Comparison of ENCODE assay signal across 29 cellular contexts in genomic region chr14:95195031-95195430, GRCh38.
"Had no signal": no experiment of that assay in that cellular context is flagged by ENCODE, and none has a peak within 500 bp of the region (broad histone marks: within the 10 kb centered on the region; RNA-seq: fewer than 3 reads in every experiment).

No MANE protein-coding gene starts in this region.

- H3K4me3 Mint-ChIP-seq: activated CD4-positive, alpha-beta memory T cell treated with anti-CD3 and anti-CD28 coated beads, Interleukin-2, amount 10 ng/mL, durations not matched to agents 7 days and 5 days; activated naive CD4-positive, alpha-beta T cell treated with anti-CD3 and anti-CD28 coated beads, Interleukin-2, amount 10 ng/mL, durations not matched to agents 7 days and 5 days; activated naive CD8-positive, alpha-beta T cell treated with anti-CD3 and anti-CD28 coated beads for 36 hours; activated T-cell treated with anti-CD3 and anti-CD28 coated beads, Interleukin-2, amount 50 U/mL, for 72 hours; T-cell had no signal

- H3K4me3 ChIP-seq: cardiac muscle cell, MG63, SK-N-MC had no signal

- DNase-seq: activated CD4-positive, alpha-beta memory T cell treated with anti-CD3 and anti-CD28 coated beads, Interleukin-2, amount 10 ng/mL, durations not matched to agents 7 days and 5 days; activated CD4-positive, alpha-beta T cell treated with anti-CD3 and anti-CD28 coated beads, Interleukin-2, amount 50 U/mL, for 1 hour; activated CD4-positive, CD25-positive, alpha-beta regulatory T cell; activated gamma-delta T cell treated with Interleukin-2 at 50 U/mL for 16 hours; activated naive CD4-positive, alpha-beta T cell treated with anti-CD3 and anti-CD28 coated beads, Interleukin-2, amount 10 ng/mL, durations not matched to agents 7 days and 5 days; activated naive CD8-positive, alpha-beta T cell treated with anti-CD3 and anti-CD28 coated beads for 36 hours; activated T-cell treated with anti-CD3 and anti-CD28 coated beads, Interleukin-2, amount 50 U/mL, for 72 hours; brain microvascular endothelial cell; MG63; MV-4-11; NCI-H1092 treated with DMSO at 0.1 percent for 48 hours; NCI-H1417 treated with DMSO at 0.1 percent for 48 hours; NCI-H1694 treated with DMSO at 0.1 percent for 48 hours; NCI-H2029 treated with DMSO at 0.1 percent for 48 hours; NCI-H446; NCI-H526; NCI-H774; NK-92 treated with Interleukin-12 subunit alpha and Interleukin-12 subunit beta, amount 100 ng/mL, for 24 hours; OCI-M1; RPMI8226; T-cell; T-helper 2 cell; T1000 had no signal

- H3K27ac ChIP-seq: brain microvascular endothelial cell, cardiac muscle cell, KMS-11, SK-N-MC had no signal

- H3K4me2 ChIP-seq: KMS-11 had no signal

- H3K27me3 ChIP-seq: brain microvascular endothelial cell, MG63 had no signal

- ATAC-seq: activated T-cell treated with anti-CD3 and anti-CD28 coated beads, Interleukin-2, amount 50 U/mL, for 72 hours; Panc1; Right ventricle myocardium inferior; T-cell had no signal

- H3K27me3 Mint-ChIP-seq: activated naive CD8-positive, alpha-beta T cell treated with anti-CD3 and anti-CD28 coated beads for 36 hours; T-cell had no signal

- H3K36me3 ChIP-seq: brain microvascular endothelial cell, cardiac muscle cell, MG63 had no signal

- H3K4me1 Mint-ChIP-seq: activated CD4-positive, alpha-beta memory T cell treated with anti-CD3 and anti-CD28 coated beads, Interleukin-2, amount 10 ng/mL, durations not matched to agents 7 days and 5 days; activated naive CD8-positive, alpha-beta T cell treated with anti-CD3 and anti-CD28 coated beads for 36 hours had no signal

- H3K27ac Mint-ChIP-seq: activated CD4-positive, alpha-beta memory T cell treated with anti-CD3 and anti-CD28 coated beads, Interleukin-2, amount 10 ng/mL, durations not matched to agents 7 days and 5 days; activated naive CD4-positive, alpha-beta T cell treated with anti-CD3 and anti-CD28 coated beads, Interleukin-2, amount 10 ng/mL, durations not matched to agents 7 days and 5 days; activated naive CD8-positive, alpha-beta T cell treated with anti-CD3 and anti-CD28 coated beads for 36 hours; activated T-cell treated with anti-CD3 and anti-CD28 coated beads, Interleukin-2, amount 50 U/mL, for 72 hours; activated T-helper 2 cell treated with anti-CD3 and anti-CD28 coated beads, Interferon-gamma antibody, Interleukin-2, Interleukin-4, amounts not matched to agents 10 μg/mL and 5 μg/mL and 100 μg/mL, durations not matched to agents 14 hours and 24 hours and 36 hours; T-cell had no signal

- H3K36me3 Mint-ChIP-seq: activated naive CD4-positive, alpha-beta T cell treated with anti-CD3 and anti-CD28 coated beads, Interleukin-2, amount 10 ng/mL, durations not matched to agents 7 days and 5 days; activated naive CD8-positive, alpha-beta T cell treated with anti-CD3 and anti-CD28 coated beads for 36 hours; T-cell had no signal

- H3K9me3 ChIP-seq: MG63 had no signal

- H3K9ac ChIP-seq: KMS-11 had no signal

- H3K9me3 Mint-ChIP-seq: activated CD4-positive, alpha-beta memory T cell treated with anti-CD3 and anti-CD28 coated beads, Interleukin-2, amount 10 ng/mL, durations not matched to agents 7 days and 5 days; activated naive CD4-positive, alpha-beta T cell treated with anti-CD3 and anti-CD28 coated beads, Interleukin-2, amount 10 ng/mL, durations not matched to agents 7 days and 5 days; activated naive CD8-positive, alpha-beta T cell treated with anti-CD3 and anti-CD28 coated beads for 36 hours; activated T-cell treated with anti-CD3 and anti-CD28 coated beads, Interleukin-2, amount 50 U/mL, for 72 hours; activated T-helper 2 cell treated with anti-CD3 and anti-CD28 coated beads, Interferon-gamma antibody, Interleukin-2, Interleukin-4, amounts not matched to agents 10 μg/mL and 5 μg/mL and 100 μg/mL, durations not matched to agents 14 hours and 24 hours and 36 hours; T-cell had no signal
